In genomic region chr7:149624006-149624405, GRCh38 we compare ENCODE assay signal across 8 cellular contexts.
DNase-seq lines count a peak whose midpoint lies in the region; ATAC-seq and TF ChIP-seq lines count a peak whose summit lies in the region.

No MANE protein-coding gene starts in this region.

- H3K4me1 ChIP-seq in mucosa of descending colon (ENCODE audit: low read depth) (peaks cover 12% of the 10 kb centered on the region), stomach smooth muscle (ENCODE audit: control insufficient read depth, insufficient read depth, low read length) (peaks cover 15% of the 10 kb centered on the region)

- ATAC-seq in GM21360 (IDR thresholded peaks at IDR 0.05; ENCODE audit: unreplicated experiment) (peak; percentile 7), mucosa of descending colon (peak; percentile 40)
- peak; percentile 13 for ATAC-seq in effector memory CD8-positive, alpha-beta T cell (replicated peaks)

- H3K4me3 ChIP-seq in mucosa of descending colon (peak overlapping the region; percentile 85), stomach smooth muscle (ENCODE audit: low read length in 2 of 2) (peak overlapping the region; percentile 86)

- peak overlapping the region; percentile 86 for H3K27ac ChIP-seq in stomach smooth muscle (ENCODE audit: low read length)

- H3K4me1 Mint-ChIP-seq in CD14-positive monocyte = peaks cover 47% of the 10 kb centered on the region
- H3K4me1 Mint-ChIP-seq in effector memory CD8-positive, alpha-beta T cell (ENCODE audit: low read depth in 2 of 2) = peaks cover 38 to 39% of the 10 kb centered on the region in 2 donors

- TF ChIP-seq CTCF in CD14-positive monocyte (IDR thresholded peaks at IDR 0.05) (no peak), mucosa of descending colon (IDR thresholded peaks at IDR 0.05) (no peak)

- DNase-seq in CD14-positive monocyte (ENCODE audit: low spot score) (no peak), HuH-7.5 (ENCODE audit: low spot score) (peak; percentile 27), mucosa of descending colon (peak; percentile 55 to 72 (median 64)), DMS153 (lab: John Stamatoyannopoulos, UW) (no peak)
- peak; percentile 43 to 48 for DNase-seq in activated CD4-positive, alpha-beta T cell treated with anti-CD3 and anti-CD28 coated beads, Interleukin-2, amount 50 U/mL, for 4 hours
- DNase-seq in effector memory CD8-positive, alpha-beta T cell = peak; percentile 30 to 42 (median 32)

- H3K9me3 ChIP-seq in mucosa of descending colon (no peaks in the 10 kb centered on the region), stomach smooth muscle (ENCODE audit: control insufficient read depth in 2 of 2, low read length in 2 of 2) (no peaks in the 10 kb centered on the region)

- peaks cover 2 to 10% (median 2%) of the 10 kb centered on the region in 3 donors for H3K27me3 Mint-ChIP-seq in CD14-positive monocyte (ENCODE audit: low read depth in 3 of 3)
- H3K27me3 Mint-ChIP-seq in effector memory CD8-positive, alpha-beta T cell = peaks cover 15 to 22% of the 10 kb centered on the region in 2 donors

- no peaks in the 10 kb centered on the region for H3K27me3 ChIP-seq in stomach smooth muscle (ENCODE audit: control insufficient read depth in 1 of 2, insufficient read depth in 2 of 2, low read length in 2 of 2)

- H3K9ac ChIP-seq in stomach smooth muscle (ENCODE audit: low read length in 2 of 2) = peak overlapping the region; percentile 85

- peak overlapping the region in 6 of 7 donors; percentile 64 to 91 (median 73) for H3K27ac Mint-ChIP-seq in CD14-positive monocyte
- H3K27ac Mint-ChIP-seq in effector memory CD8-positive, alpha-beta T cell = peak overlapping the region; percentile 95 to 96

- intact Hi-C loops in CD14-positive monocyte (cut with micrococcal nuclease) (loop anchor here (2.0 to 10.0 kb wide), 4 partner anchors 125 to 599 kb away; partner anchors contain the start of genes PDIA4 (in 1 of the 2) and ZNF746 (in 1 of the 2)), mucosa of descending colon (cut with DNase I, micrococcal nuclease) (no loop called here)

- peaks cover 20 to 26% of the 10 kb centered on the region in 2 donors for H3K36me3 Mint-ChIP-seq in CD14-positive monocyte
- H3K36me3 Mint-ChIP-seq in effector memory CD8-positive, alpha-beta T cell (ENCODE audit: insufficient read depth) = peaks cover 41% of the 10 kb centered on the region

- no peaks in the 10 kb centered on the region for H3K9me3 Mint-ChIP-seq in CD14-positive monocyte
- H3K9me3 Mint-ChIP-seq in effector memory CD8-positive, alpha-beta T cell = no peaks in the 10 kb centered on the region

- H3K36me3 ChIP-seq in mucosa of descending colon (ENCODE audit: low read depth) (no peaks in the 10 kb centered on the region), stomach smooth muscle (ENCODE audit: control insufficient read depth in 2 of 2, insufficient read depth in 2 of 2, low read length in 2 of 2) (peaks cover 16 to 17% of the 10 kb centered on the region in 2 donors)

- H3K4me3 Mint-ChIP-seq in CD14-positive monocyte = peak overlapping the region; percentile 93 to 94
- H3K4me3 Mint-ChIP-seq in effector memory CD8-positive, alpha-beta T cell = peak overlapping the region; percentile 98 to 99

Comparison
In these comparisons a context has a peak if more than half of its experiments do, and no peak if none do; other contexts are left out.
1. DNase-seq: peak in HuH-7.5 (single experiment), activated CD4-positive, alpha-beta T cell treated with anti-CD3 and anti-CD28 coated beads, Interleukin-2, amount 50 U/mL, for 4 hours (2 of 2), effector memory CD8-positive, alpha-beta T cell (3 of 3) and mucosa of descending colon (3 of 3); none in CD14-positive monocyte (single experiment) and DMS153 (single experiment).
2. intact Hi-C loops: an anchor here in CD14-positive monocyte (2.0 to 10.0 kb wide); none called in mucosa of descending colon.
3. Peak in every context shown above with its lines, with median percentiles within 50 percentile points of each other: ATAC-seq.